In the genomic region with DNA sequence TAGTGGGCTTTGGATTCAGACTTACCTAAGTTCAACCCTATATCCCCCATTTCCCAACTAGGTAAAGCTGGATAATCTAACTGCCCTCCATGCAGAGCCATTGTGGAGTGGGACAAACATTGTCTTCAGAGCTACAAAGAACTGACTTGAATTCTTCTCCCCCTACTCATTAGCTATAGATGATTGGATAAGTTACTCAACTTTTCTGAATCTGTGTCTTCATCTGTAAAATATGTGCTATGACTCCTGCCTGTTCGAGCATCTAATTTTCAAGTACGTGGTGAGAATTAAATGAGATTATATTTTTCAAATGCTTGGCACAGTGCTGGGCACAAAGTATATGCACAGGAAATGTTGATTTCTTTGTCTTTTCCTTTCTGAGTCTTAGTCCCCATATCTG, we compare ENCODE assay signal across 32 cellular contexts.
"Had no signal": no experiment of that assay in that cellular context is flagged by ENCODE, and none has a peak within 500 bp of the region (broad histone marks: within the 10 kb centered on the region; RNA-seq: fewer than 3 reads in every experiment).

No MANE protein-coding gene starts in this region.

- H3K36me3 ChIP-seq: breast epithelium, WERI-Rb-1 had no signal

- ATAC-seq: activated CD8-positive, alpha-beta T cell treated with anti-CD3 and anti-CD28 coated beads, Interleukin-2, amount 10 ng/mL, durations not matched to agents 7 days and 5 days; activated naive CD8-positive, alpha-beta T cell treated with anti-CD3 and anti-CD28 coated beads, Interleukin-2, amount 50 U/mL, for 24 hours; body of pancreas; Panc1; Right ventricle myocardium inferior had no signal

- H3K4me2 ChIP-seq: KMS-11 had no signal

- H3K9me3 Mint-ChIP-seq: activated naive CD4-positive, alpha-beta T cell treated with anti-CD3 and anti-CD28 coated beads, Interleukin-2, amount 10 ng/mL, durations not matched to agents 7 days and 5 days; activated naive CD8-positive, alpha-beta T cell treated with anti-CD3 and anti-CD28 coated beads, Interleukin-2, amount 50 U/mL, for 24 hours had no signal

- H3K4me1 Mint-ChIP-seq: activated naive CD4-positive, alpha-beta T cell treated with anti-CD3 and anti-CD28 coated beads, Interleukin-2, amount 10 ng/mL, durations not matched to agents 7 days and 5 days; activated naive CD8-positive, alpha-beta T cell treated with anti-CD3 and anti-CD28 coated beads, Interleukin-2, amount 50 U/mL, for 24 hours had no signal

- H3K9me3 ChIP-seq: body of pancreas, breast epithelium had no signal

- H3K4me1 ChIP-seq: breast epithelium had no signal

- H3K27ac ChIP-seq: body of pancreas, breast epithelium, KMS-11, RWPE1, WERI-Rb-1 had no signal

- H3K4me3 Mint-ChIP-seq: activated CD8-positive, alpha-beta T cell treated with anti-CD3 and anti-CD28 coated beads, Interleukin-2, amount 10 ng/mL, durations not matched to agents 7 days and 5 days; activated naive CD4-positive, alpha-beta T cell treated with anti-CD3 and anti-CD28 coated beads, Interleukin-2, amount 10 ng/mL, durations not matched to agents 7 days and 5 days; activated naive CD8-positive, alpha-beta T cell; activated naive CD8-positive, alpha-beta T cell treated with anti-CD3 and anti-CD28 coated beads, Interleukin-2, amount 50 U/mL, for 24 hours had no signal

- H3K27me3 Mint-ChIP-seq: activated naive CD4-positive, alpha-beta T cell treated with anti-CD3 and anti-CD28 coated beads, Interleukin-2, amount 10 ng/mL, durations not matched to agents 7 days and 5 days had no signal

- DNase-seq: activated CD4-positive, alpha-beta T cell treated with anti-CD3 and anti-CD28 coated beads for 1 hour; activated CD4-positive, alpha-beta T cell treated with anti-CD3 and anti-CD28 coated beads for 48 hours; activated CD4-positive, alpha-beta T cell treated with anti-CD3 and anti-CD28 coated beads, Interleukin-2, amount 50 U/mL, for 4 hours; activated CD4-positive, CD25-positive, alpha-beta regulatory T cell; activated CD8-positive, alpha-beta T cell treated with anti-CD3 and anti-CD28 coated beads, Interleukin-2, amount 10 ng/mL, durations not matched to agents 7 days and 5 days; activated effector memory CD4-positive, alpha-beta T cell treated with Interleukin-2 at 50 U/mL for 16 hours; activated naive CD4-positive, alpha-beta T cell treated with anti-CD3 and anti-CD28 coated beads, Interleukin-2, amount 10 ng/mL, durations not matched to agents 7 days and 5 days; activated naive CD8-positive, alpha-beta T cell treated with anti-CD3 and anti-CD28 coated beads, Interleukin-2, amount 50 U/mL, for 24 hours; activated T-cell treated with anti-CD3 and anti-CD28 coated beads, Interleukin-2, amount 50 U/mL, for 48 hours; aorta; body of pancreas; MM.1S; MV-4-11; NCI-H1092; NCI-H1436 treated with DMSO at 0.1 percent for 48 hours; NCI-H187; NCI-H2029 treated with DMSO at 0.1 percent for 48 hours; NCI-H226; NCI-H446 treated with DMSO at 0.1 percent for 48 hours; NCI-H524; SIG-M5; SW 1271; T-helper 1 cell; T-helper 2 cell; T-helper 9 cell; WERI-Rb-1 had no signal

- H3K27me3 ChIP-seq: body of pancreas, breast epithelium had no signal

- H3K36me3 Mint-ChIP-seq: activated naive CD4-positive, alpha-beta T cell treated with anti-CD3 and anti-CD28 coated beads, Interleukin-2, amount 10 ng/mL, durations not matched to agents 7 days and 5 days; activated naive CD8-positive, alpha-beta T cell had no signal

- H3K4me3 ChIP-seq: body of pancreas, breast epithelium had no signal

- H3K9ac ChIP-seq: KMS-11 had no signal

- H3K27ac Mint-ChIP-seq: activated CD8-positive, alpha-beta T cell treated with anti-CD3 and anti-CD28 coated beads, Interleukin-2, amount 10 ng/mL, durations not matched to agents 7 days and 5 days; activated naive CD4-positive, alpha-beta T cell treated with anti-CD3 and anti-CD28 coated beads, Interleukin-2, amount 10 ng/mL, durations not matched to agents 7 days and 5 days; activated naive CD8-positive, alpha-beta T cell; activated naive CD8-positive, alpha-beta T cell treated with anti-CD3 and anti-CD28 coated beads, Interleukin-2, amount 50 U/mL, for 24 hours had no signal
